In the genomic region with DNA sequence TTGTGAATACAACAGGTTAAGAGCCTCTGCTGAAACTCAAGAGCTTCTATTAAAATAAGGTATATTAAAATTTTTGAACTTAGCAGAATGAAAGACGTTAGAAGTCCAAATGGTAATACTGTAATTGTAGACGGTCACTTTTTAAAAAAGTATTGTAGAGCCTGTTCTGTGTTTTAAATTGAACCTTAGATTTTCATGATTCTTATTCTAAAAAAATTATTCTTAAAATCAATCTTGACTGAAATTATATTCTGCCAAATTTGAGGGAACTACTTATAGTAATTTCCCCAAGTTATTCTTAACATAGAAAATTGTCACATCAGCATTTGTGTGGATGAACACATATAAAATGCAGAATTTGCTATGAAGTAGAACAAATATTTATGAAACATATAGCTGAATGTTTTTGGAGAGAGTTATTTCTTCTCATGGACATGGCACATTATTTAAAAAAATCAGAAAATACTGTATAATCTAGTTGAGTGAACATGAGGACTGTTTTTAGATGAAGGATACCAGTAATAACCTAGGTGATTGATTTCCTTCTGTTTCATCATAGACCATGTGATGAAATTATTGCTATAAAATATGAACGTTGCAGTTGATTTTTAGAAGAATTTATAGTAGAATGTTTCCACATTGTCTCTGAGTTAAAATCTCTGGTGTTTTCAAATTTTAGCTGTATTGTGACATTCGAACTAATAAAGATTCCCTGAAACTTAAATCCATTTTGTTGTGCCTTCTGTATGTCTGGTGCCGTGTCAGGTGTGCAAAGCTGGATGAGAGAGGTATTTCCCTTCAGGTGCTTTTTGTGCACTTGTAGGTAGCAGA, we compare ENCODE assay signal across 1 cellular context.
A peak's percentile ranks its signal among the peaks of the same experiment; 100 is the strongest.
TF ChIP-seq lines count a peak whose summit lies in the region.

No MANE protein-coding gene starts in this region.

TF ChIP-seq in K562, 482 proteins besides CTCF, POLR2A, EP300 and RAD21 (continued from another document and continues in another):
- TF ChIP-seq, protein P1, sequence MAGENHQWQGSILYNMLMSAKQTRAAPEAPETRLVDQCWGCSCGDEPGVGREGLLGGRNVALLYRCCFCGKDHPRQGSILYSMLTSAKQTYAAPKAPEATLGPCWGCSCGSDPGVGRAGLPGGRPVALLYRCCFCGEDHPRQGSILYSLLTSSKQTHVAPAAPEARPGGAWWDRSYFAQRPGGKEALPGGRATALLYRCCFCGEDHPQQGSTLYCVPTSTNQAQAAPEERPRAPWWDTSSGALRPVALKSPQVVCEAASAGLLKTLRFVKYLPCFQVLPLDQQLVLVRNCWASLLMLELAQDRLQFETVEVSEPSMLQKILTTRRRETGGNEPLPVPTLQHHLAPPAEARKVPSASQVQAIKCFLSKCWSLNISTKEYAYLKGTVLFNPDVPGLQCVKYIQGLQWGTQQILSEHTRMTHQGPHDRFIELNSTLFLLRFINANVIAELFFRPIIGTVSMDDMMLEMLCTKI (IDR thresholded peaks at IDR 0.05; ENCODE audit: partially characterized antibody), result no peak
- TF ChIP-seq BACH1 (tag; IDR thresholded peaks at IDR 0.05), result 0 out of 2 replicates have a peak, but pooled peaks have one; percentile 29
- no peak for TF ChIP-seq SMARCE1 (IDR thresholded peaks at IDR 0.05)
- TF ChIP-seq DLX4 (CRISPR knock-in tag; IDR thresholded peaks at IDR 0.05), result no peak
- TF ChIP-seq, protein P2, sequence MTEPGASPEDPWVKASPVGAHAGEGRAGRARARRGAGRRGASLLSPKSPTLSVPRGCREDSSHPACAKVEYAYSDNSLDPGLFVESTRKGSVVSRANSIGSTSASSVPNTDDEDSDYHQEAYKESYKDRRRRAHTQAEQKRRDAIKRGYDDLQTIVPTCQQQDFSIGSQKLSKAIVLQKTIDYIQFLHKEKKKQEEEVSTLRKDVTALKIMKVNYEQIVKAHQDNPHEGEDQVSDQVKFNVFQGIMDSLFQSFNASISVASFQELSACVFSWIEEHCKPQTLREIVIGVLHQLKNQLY (CRISPR knock-in tag; conservative IDR thresholded peaks at IDR 0.05), result no peak
- TF ChIP-seq SIN3A (IDR thresholded peaks at IDR 0.05; ENCODE audit: borderline replicate concordance in 2 of 2, control insufficient read depth in 1 of 2, low read depth in 2 of 2, low read length in 2 of 2), result no peak
- TF ChIP-seq TARDBP (IDR thresholded peaks at IDR 0.05), result no peak
- TF ChIP-seq MIER1 (IDR thresholded peaks at IDR 0.05; ENCODE audit: low read depth), result no peak
- no peak for TF ChIP-seq ZNF175 (CRISPR knock-in tag; IDR thresholded peaks at IDR 0.05; ENCODE audit: low read depth)
- no peak for TF ChIP-seq MTA2 (IDR thresholded peaks at IDR 0.05; ENCODE audit: low read depth)
- no peak for TF ChIP-seq WHSC1 (IDR thresholded peaks at IDR 0.05; ENCODE audit: low read length)
- TF ChIP-seq RREB1 (CRISPR knock-in tag; IDR thresholded peaks at IDR 0.05), result no peak
- no peak for TF ChIP-seq ZNF41 (CRISPR knock-in tag; conservative IDR thresholded peaks at IDR 0.05)
- TF ChIP-seq STAT6 (CRISPR knock-in tag; IDR thresholded peaks at IDR 0.05), result no peak
- TF ChIP-seq SUPT5H (IDR thresholded peaks at IDR 0.05), result no peak
- no peak for TF ChIP-seq ZFP1 (CRISPR knock-in tag; IDR thresholded peaks at IDR 0.05)
- no peak for TF ChIP-seq MYBL2 (IDR thresholded peaks at IDR 0.05; ENCODE audit: low read depth)
- TF ChIP-seq MYBL2 (CRISPR knock-in tag; IDR thresholded peaks at IDR 0.05; ENCODE audit: borderline replicate concordance), result no peak
- TF ChIP-seq, protein P3, sequence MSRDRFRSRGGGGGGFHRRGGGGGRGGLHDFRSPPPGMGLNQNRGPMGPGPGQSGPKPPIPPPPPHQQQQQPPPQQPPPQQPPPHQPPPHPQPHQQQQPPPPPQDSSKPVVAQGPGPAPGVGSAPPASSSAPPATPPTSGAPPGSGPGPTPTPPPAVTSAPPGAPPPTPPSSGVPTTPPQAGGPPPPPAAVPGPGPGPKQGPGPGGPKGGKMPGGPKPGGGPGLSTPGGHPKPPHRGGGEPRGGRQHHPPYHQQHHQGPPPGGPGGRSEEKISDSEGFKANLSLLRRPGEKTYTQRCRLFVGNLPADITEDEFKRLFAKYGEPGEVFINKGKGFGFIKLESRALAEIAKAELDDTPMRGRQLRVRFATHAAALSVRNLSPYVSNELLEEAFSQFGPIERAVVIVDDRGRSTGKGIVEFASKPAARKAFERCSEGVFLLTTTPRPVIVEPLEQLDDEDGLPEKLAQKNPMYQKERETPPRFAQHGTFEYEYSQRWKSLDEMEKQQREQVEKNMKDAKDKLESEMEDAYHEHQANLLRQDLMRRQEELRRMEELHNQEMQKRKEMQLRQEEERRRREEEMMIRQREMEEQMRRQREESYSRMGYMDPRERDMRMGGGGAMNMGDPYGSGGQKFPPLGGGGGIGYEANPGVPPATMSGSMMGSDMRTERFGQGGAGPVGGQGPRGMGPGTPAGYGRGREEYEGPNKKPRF (IDR thresholded peaks at IDR 0.05; ENCODE audit: low read depth, low read length), result no peak
- TF ChIP-seq ZNF561 (CRISPR knock-in tag; conservative IDR thresholded peaks at IDR 0.05), result no peak
- TF ChIP-seq, protein P4, sequence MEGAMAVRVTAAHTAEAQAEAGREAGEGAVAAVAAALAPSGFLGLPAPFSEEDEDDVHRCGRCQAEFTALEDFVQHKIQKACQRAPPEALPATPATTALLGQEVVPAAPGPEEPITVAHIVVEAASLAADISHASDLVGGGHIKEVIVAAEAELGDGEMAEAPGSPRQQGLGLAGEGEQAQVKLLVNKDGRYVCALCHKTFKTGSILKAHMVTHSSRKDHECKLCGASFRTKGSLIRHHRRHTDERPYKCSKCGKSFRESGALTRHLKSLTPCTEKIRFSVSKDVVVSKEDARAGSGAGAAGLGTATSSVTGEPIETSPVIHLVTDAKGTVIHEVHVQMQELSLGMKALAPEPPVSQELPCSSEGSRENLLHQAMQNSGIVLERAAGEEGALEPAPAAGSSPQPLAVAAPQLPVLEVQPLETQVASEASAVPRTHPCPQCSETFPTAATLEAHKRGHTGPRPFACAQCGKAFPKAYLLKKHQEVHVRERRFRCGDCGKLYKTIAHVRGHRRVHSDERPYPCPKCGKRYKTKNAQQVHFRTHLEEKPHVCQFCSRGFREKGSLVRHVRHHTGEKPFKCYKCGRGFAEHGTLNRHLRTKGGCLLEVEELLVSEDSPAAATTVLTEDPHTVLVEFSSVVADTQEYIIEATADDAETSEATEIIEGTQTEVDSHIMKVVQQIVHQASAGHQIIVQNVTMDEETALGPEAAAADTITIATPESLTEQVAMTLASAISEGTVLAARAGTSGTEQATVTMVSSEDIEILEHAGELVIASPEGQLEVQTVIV (CRISPR knock-in tag; IDR thresholded peaks at IDR 0.05; ENCODE audit: borderline replicate concordance), result no peak
- no peak; the same call in 1 of the 2 replicates for TF ChIP-seq SMARCA4 (IDR thresholded peaks at IDR 0.05)
- TF ChIP-seq NR2C2 (CRISPR knock-in tag; IDR thresholded peaks at IDR 0.05), result no peak
- TF ChIP-seq NR2C2 (tag; IDR thresholded peaks at IDR 0.05), result no peak
- no peak for TF ChIP-seq KAT8 (IDR thresholded peaks at IDR 0.05; ENCODE audit: low read depth)
- TF ChIP-seq ZKSCAN8 (CRISPR knock-in tag; IDR thresholded peaks at IDR 0.05), result no peak
- TF ChIP-seq MBD2 (IDR thresholded peaks at IDR 0.05; ENCODE audit: borderline replicate concordance, low read depth), result no peak
- no peak for TF ChIP-seq GABPB1 (CRISPR knock-in tag; IDR thresholded peaks at IDR 0.05)
- TF ChIP-seq ARID2 (IDR thresholded peaks at IDR 0.05), result no peak
- TF ChIP-seq, protein P5, sequence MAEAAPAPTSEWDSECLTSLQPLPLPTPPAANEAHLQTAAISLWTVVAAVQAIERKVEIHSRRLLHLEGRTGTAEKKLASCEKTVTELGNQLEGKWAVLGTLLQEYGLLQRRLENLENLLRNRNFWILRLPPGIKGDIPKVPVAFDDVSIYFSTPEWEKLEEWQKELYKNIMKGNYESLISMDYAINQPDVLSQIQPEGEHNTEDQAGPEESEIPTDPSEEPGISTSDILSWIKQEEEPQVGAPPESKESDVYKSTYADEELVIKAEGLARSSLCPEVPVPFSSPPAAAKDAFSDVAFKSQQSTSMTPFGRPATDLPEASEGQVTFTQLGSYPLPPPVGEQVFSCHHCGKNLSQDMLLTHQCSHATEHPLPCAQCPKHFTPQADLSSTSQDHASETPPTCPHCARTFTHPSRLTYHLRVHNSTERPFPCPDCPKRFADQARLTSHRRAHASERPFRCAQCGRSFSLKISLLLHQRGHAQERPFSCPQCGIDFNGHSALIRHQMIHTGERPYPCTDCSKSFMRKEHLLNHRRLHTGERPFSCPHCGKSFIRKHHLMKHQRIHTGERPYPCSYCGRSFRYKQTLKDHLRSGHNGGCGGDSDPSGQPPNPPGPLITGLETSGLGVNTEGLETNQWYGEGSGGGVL (CRISPR knock-in tag; IDR thresholded peaks at IDR 0.05), result no peak
- TF ChIP-seq ZNF232 (CRISPR knock-in tag; IDR thresholded peaks at IDR 0.05), result no peak
- TF ChIP-seq DNMT1 (IDR thresholded peaks at IDR 0.05), result no peak
- TF ChIP-seq FOSL1 (tag; conservative IDR thresholded peaks at IDR 0.05), result no peak
- peak; percentile 97 for TF ChIP-seq MAFF (IDR thresholded peaks at IDR 0.05; ENCODE audit: low read length)
- TF ChIP-seq ZNF696 (CRISPR knock-in tag; conservative IDR thresholded peaks at IDR 0.05), result no peak
- TF ChIP-seq ZNF57 (CRISPR knock-in tag; IDR thresholded peaks at IDR 0.05), result no peak
- no peak for TF ChIP-seq MCM3 (IDR thresholded peaks at IDR 0.05)
- TF ChIP-seq, protein P6, sequence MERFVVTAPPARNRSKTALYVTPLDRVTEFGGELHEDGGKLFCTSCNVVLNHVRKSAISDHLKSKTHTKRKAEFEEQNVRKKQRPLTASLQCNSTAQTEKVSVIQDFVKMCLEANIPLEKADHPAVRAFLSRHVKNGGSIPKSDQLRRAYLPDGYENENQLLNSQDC (CRISPR knock-in tag; IDR thresholded peaks at IDR 0.05), result no peak
- TF ChIP-seq CBX3 (IDR thresholded peaks at IDR 0.05; ENCODE audit: borderline replicate concordance in 1 of 2, low read length in 2 of 2), result no peak
- no peak for TF ChIP-seq NR4A1 (CRISPR knock-in tag; IDR thresholded peaks at IDR 0.05)
- TF ChIP-seq NR4A1 (tag; IDR thresholded peaks at IDR 0.05), result no peak
- no peak for TF ChIP-seq SOX6 (IDR thresholded peaks at IDR 0.05)
- TF ChIP-seq NBN (IDR thresholded peaks at IDR 0.05; ENCODE audit: low read depth), result 0 out of 2 replicates have a peak, but pooled peaks have one; percentile 7
- TF ChIP-seq PHB2 (IDR thresholded peaks at IDR 0.05; ENCODE audit: low read depth), result no peak
- TF ChIP-seq BCOR (IDR thresholded peaks at IDR 0.05), result no peak
- TF ChIP-seq POLR2G (IDR thresholded peaks at IDR 0.05; ENCODE audit: low read depth, low read length), result no peak
